Comparison of ENCODE assay signal across 1 cellular context in the genomic region with DNA sequence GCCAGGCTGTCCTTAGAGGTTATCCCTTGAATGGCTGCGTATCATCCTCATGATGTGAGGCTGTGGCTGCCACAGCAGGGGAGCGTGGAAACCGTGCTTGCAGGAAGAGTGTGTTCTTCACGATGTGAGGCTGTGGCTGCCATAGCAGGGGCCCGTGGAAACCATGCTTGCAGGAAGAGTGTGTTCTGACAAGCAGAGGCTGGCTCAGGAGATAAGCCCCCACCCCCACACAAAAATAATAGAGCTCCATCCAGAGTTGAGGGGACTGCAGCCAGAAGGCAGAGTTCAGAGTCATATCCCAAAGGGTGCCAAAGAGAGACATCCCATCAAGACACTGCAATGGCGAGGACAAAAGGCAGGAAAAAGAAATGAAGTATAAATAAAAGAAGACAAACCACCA.
TF ChIP-seq lines count a peak whose summit lies in the region.

No MANE protein-coding gene starts in this region.

TF ChIP-seq in K562, 482 proteins besides CTCF, POLR2A, EP300 and RAD21:
- peak in 1 of 3 experiments; percentile 24 for TF ChIP-seq YY1 (IDR thresholded peaks at IDR 0.05; ENCODE audit: borderline replicate concordance in 1 of 3, control insufficient read depth in 1 of 3, extremely low read depth in 1 of 3, insufficient read depth in 3 of 3, insufficient read length in 1 of 3, insufficient replicate concordance in 2 of 3, low read depth in 1 of 3, low read length in 2 of 3)
- TF ChIP-seq ZNF121 (CRISPR knock-in tag; conservative IDR thresholded peaks at IDR 0.05): no peak
- TF ChIP-seq HDAC1 (IDR thresholded peaks at IDR 0.05): 0 out of 4 replicates have a peak, but pooled peaks of 1 of the 2 experiments have one; percentile 14
- TF ChIP-seq RFX7 (CRISPR knock-in tag; IDR thresholded peaks at IDR 0.05): no peak
- TF ChIP-seq NUFIP1 (IDR thresholded peaks at IDR 0.05; ENCODE audit: partially characterized antibody): peak; percentile 40
- TF ChIP-seq EGR1 (conservative IDR thresholded peaks at IDR 0.05): peak; percentile 73
- TF ChIP-seq CBFA2T3 (IDR thresholded peaks at IDR 0.05): peak; percentile 77
- peak; percentile 12; the same call in 1 of the 2 replicates for TF ChIP-seq TAL1 (IDR thresholded peaks at IDR 0.05)
- peak; percentile 54 for TF ChIP-seq TCF3 (CRISPR knock-in tag; IDR thresholded peaks at IDR 0.05)
- no peak for TF ChIP-seq ZNF280B (CRISPR knock-in tag; IDR thresholded peaks at IDR 0.05)
- TF ChIP-seq CBFA2T2 (conservative IDR thresholded peaks at IDR 0.05): peak; percentile 39
